In genomic region chr19:21588202-21588601, GRCh38 we compare ENCODE assay signal across 1 cellular context.
TF ChIP-seq lines count a peak whose summit lies in the region.

No MANE protein-coding gene starts in this region.

TF ChIP-seq in K562, 482 proteins besides CTCF, POLR2A, EP300 and RAD21 (continued from another document):
- 0 out of 2 replicates have a peak, but pooled peaks have one; percentile 21 for TF ChIP-seq MGA (IDR thresholded peaks at IDR 0.05)
- TF ChIP-seq KLF10 (CRISPR knock-in tag; IDR thresholded peaks at IDR 0.05): no peak
- no peak for TF ChIP-seq HEY1 (CRISPR knock-in tag; IDR thresholded peaks at IDR 0.05; ENCODE audit: borderline replicate concordance)
- no peak for TF ChIP-seq MAFF (IDR thresholded peaks at IDR 0.05; ENCODE audit: low read length)
- TF ChIP-seq POLR2H (tag; IDR thresholded peaks at IDR 0.05; ENCODE audit: low read depth): no peak
- no peak for TF ChIP-seq NFIX (CRISPR knock-in tag; IDR thresholded peaks at IDR 0.05; ENCODE audit: low read depth)
- 0 out of 2 replicates have a peak, but pooled peaks have one; percentile 25 for TF ChIP-seq IRF2 (CRISPR knock-in tag; IDR thresholded peaks at IDR 0.05)
- no peak for TF ChIP-seq RREB1 (CRISPR knock-in tag; IDR thresholded peaks at IDR 0.05)
- TF ChIP-seq ZNF282 (CRISPR knock-in tag; IDR thresholded peaks at IDR 0.05): no peak
- TF ChIP-seq FOXJ2 (tag; IDR thresholded peaks at IDR 0.05): no peak
- TF ChIP-seq KDM2B (CRISPR knock-in tag; IDR thresholded peaks at IDR 0.05): no peak
- TF ChIP-seq GTF2E2 (tag; IDR thresholded peaks at IDR 0.05): no peak
